In the genomic region with DNA sequence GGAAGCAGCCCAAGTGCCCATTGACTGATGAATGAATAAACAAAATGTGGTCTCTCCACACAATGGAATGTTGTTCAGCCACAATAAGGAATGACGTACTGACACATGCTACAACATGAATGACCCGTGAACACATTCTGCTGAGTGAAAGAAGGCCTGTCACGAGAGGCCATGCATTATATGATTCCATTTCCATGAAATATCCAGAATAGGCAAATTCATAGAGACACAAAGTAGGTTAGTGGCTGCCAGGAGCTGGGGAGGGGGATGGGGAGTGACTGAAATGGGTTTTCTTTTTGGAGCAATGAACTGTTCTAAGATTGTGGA, we compare ENCODE assay signal across 8 cellular contexts. TPM values are rescaled to one million over a fixed set of nuclear protein-coding genes. Genes with fewer than 3 reads are reported as not detected.
A peak's percentile ranks its signal among the peaks of the same experiment; 100 is the strongest.
DNase-seq lines count a peak whose midpoint lies in the region; ATAC-seq and TF ChIP-seq lines count a peak whose summit lies in the region.

No MANE protein-coding gene starts in this region.

- no peaks in the 10 kb centered on the region for H3K27me3 ChIP-seq in RWPE2 (ENCODE audit: insufficient read depth, poor library complexity, severe bottlenecking)

- TF ChIP-seq CTCF in RWPE2 (IDR thresholded peaks at IDR 0.05; ENCODE audit: poor library complexity, severe bottlenecking) (no peak), fibroblast of mammary gland (conservative IDR thresholded peaks at IDR 0.05; ENCODE audit: control insufficient read depth, insufficient read depth, low read depth, low read length) (no peak)

- H3K27ac ChIP-seq in RWPE2 (ENCODE audit: poor library complexity, severe bottlenecking) = peak overlapping the region; percentile 86

- H3K4me3 ChIP-seq in RWPE2 (ENCODE audit: severe bottlenecking) = no peak overlapping the region
- no peak overlapping the region for H3K4me3 ChIP-seq in fibroblast of mammary gland (ENCODE audit: control insufficient read depth, low read depth, low read length)

- H3K9me3 ChIP-seq in RWPE2 (ENCODE audit: severe bottlenecking) = no peaks in the 10 kb centered on the region

- peaks cover 40% of the 10 kb centered on the region for H3K36me3 ChIP-seq in RWPE2 (ENCODE audit: low read depth)

- H3K4me1 ChIP-seq in RWPE2 (ENCODE audit: insufficient read depth, poor library complexity, severe bottlenecking) = peaks cover 29% of the 10 kb centered on the region

- ATAC-seq in RWPE2 (ENCODE audit: low read depth) (peak; percentile 86), left lobe of liver (no peak), HG02840 (IDR thresholded peaks at IDR 0.05; ENCODE audit: low FRiP score, unreplicated experiment) (no peak), HG03095 (IDR thresholded peaks at IDR 0.05; ENCODE audit: unreplicated experiment) (no peak)

- DNase-seq in DMS79 treated with DMSO at 0.1 percent for 48 hours (lab: John Stamatoyannopoulos, UW) = peak; percentile 66
- DNase-seq in RWPE2 (ENCODE audit: low spot score) = peak; percentile 71
- DNase-seq in fibroblast of mammary gland (ENCODE audit: low read depth) = peak; percentile 30
- peak; percentile 77 for DNase-seq in putamen (ENCODE audit: low spot score)
- no peak for DNase-seq in left lobe of liver (ENCODE audit: low spot score)
- no peak for DNase-seq in DMS53 (lab: John Stamatoyannopoulos, UW)

RNA-seq across cellular contexts. Expression of a gene that starts 41.4 kb away (rescaled TPM):
- total RNA-seq in left lobe of liver = 8.0 TPM

RNA-seq across cellular contexts. Expression of a gene that starts 53.3 kb away (rescaled TPM):
- total RNA-seq in left lobe of liver = 1.8 TPM

Comparison
In these comparisons a context has a peak if more than half of its experiments do, and no peak if none do; other contexts are left out.
1. DNase-seq: peak in DMS79 treated with DMSO at 0.1 percent for 48 hours (single experiment), RWPE2 (single experiment), fibroblast of mammary gland (single experiment) and putamen (single experiment); none in left lobe of liver (single experiment) and DMS53 (single experiment).